8 cellular contexts compared by ENCODE assay signal in the genomic region with DNA sequence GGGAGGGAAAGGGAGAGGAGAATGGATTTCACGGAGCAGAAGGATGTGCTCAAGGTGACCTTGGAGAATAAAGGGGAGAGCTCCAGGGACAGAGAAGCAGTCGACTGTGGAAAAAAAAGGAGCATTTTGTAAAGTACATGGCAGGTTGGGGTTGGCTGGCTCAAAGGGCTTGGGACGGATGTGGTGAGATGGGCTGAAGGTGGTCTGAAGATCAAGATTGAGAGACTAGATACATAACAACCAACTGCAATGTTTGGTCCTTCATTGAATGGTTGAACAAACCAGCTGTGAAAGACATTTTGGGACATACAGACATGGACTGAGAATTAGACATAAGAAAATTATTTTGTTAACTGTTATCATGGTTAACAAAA. TPM values are rescaled to one million over a fixed set of nuclear protein-coding genes. Genes with fewer than 3 reads are reported as not detected.
DNase-seq lines count a peak whose midpoint lies in the region; ATAC-seq lines count a peak whose summit lies in the region.

No MANE protein-coding gene starts in this region.

- H3K4me3 ChIP-seq in iPS DF 6.9 (ENCODE audit: low read length): peak overlapping the region; percentile 68; the same call in 1 of the 2 replicates

- H3K27me3 ChIP-seq in iPS DF 6.9 (ENCODE audit: control insufficient read depth, insufficient read depth, low read length): no peaks in the 10 kb centered on the region

- POLR2A ChIA-PET in activated CD8-positive, alpha-beta T cell treated with anti-CD3 and anti-CD28 coated beads, Interleukin-2, amount 10 ng/mL, durations not matched to agents 7 days and 5 days (lab: Charles Lee): interaction anchor here (1.2 to 2.6 kb wide), 8 partner anchors 8 to 491 kb away, joined by 3 to 34 read pairs (median 7); a partner anchor contains a TSS

- H3K27ac ChIP-seq in iPS DF 6.9 (ENCODE audit: low read length): no peak overlapping the region

- CTCF ChIA-PET in activated CD8-positive, alpha-beta T cell treated with anti-CD3 and anti-CD28 coated beads, Interleukin-2, amount 10 ng/mL, durations not matched to agents 7 days and 5 days (lab: Charles Lee): interaction anchor here (0.6 to 3.1 kb wide), 15 partner anchors 8 to 459 kb away, joined by 3 to 84 read pairs (median 5); a partner anchor contains a TSS

- peaks cover 17% of the 10 kb centered on the region for H3K36me3 Mint-ChIP-seq in activated CD8-positive, alpha-beta T cell treated with anti-CD3 and anti-CD28 coated beads, Interleukin-2, amount 10 ng/mL, durations not matched to agents 7 days and 5 days (ENCODE audit: low read depth)
- peaks cover 7 to 27% of the 10 kb centered on the region in 2 donors for H3K36me3 Mint-ChIP-seq in stimulated activated naive B cell treated with anti-CD40 and anti-IgM and Interleukin-4, amounts not matched to agents 10 μg/mL and 1 μg/mL and 100 μg/mL, for 72 hours

- no CpG with 5 or more reads among the region's 3 CpGs for WGBS in iPS DF 6.9 (ENCODE audit: insufficient coverage, insufficient read length)

- peak overlapping the region; percentile 84 for H3K4me3 Mint-ChIP-seq in activated CD8-positive, alpha-beta T cell treated with anti-CD3 and anti-CD28 coated beads, Interleukin-2, amount 10 ng/mL, durations not matched to agents 7 days and 5 days
- H3K4me3 Mint-ChIP-seq in stimulated activated naive B cell treated with anti-CD40 and anti-IgM and Interleukin-4, amounts not matched to agents 10 μg/mL and 1 μg/mL and 100 μg/mL, for 72 hours: peak overlapping the region; percentile 90 to 95

- peak; percentile 46 for DNase-seq in NK-92 treated with Interleukin-12 subunit alpha and Interleukin-12 subunit beta, amount 100 ng/mL, for 24 hours (lab: John Stamatoyannopoulos, UW)
- DNase-seq in NK-92 (lab: John Stamatoyannopoulos, UW; ENCODE audit: unreplicated experiment): no peak
- DNase-seq in activated CD8-positive, alpha-beta T cell treated with anti-CD3 and anti-CD28 coated beads, Interleukin-2, amount 10 ng/mL, durations not matched to agents 7 days and 5 days: peak; percentile 75
- DNase-seq in iPS DF 6.9 (ENCODE audit: low read depth, low spot score): no peak
- no peak for DNase-seq in stimulated activated naive B cell treated with anti-CD40 and anti-IgM and Interleukin-4, amounts not matched to agents 10 μg/mL and 1 μg/mL and 100 μg/mL, for 72 hours
- DNase-seq in hippocampal formation (lab: John Stamatoyannopoulos, UW): no peak

- H3K9me3 Mint-ChIP-seq in activated CD8-positive, alpha-beta T cell treated with anti-CD3 and anti-CD28 coated beads, Interleukin-2, amount 10 ng/mL, durations not matched to agents 7 days and 5 days (ENCODE audit: insufficient read depth): no peaks in the 10 kb centered on the region
- no peaks in the 10 kb centered on the region for H3K9me3 Mint-ChIP-seq in stimulated activated naive B cell treated with anti-CD40 and anti-IgM and Interleukin-4, amounts not matched to agents 10 μg/mL and 1 μg/mL and 100 μg/mL, for 72 hours

- H3K9me3 ChIP-seq in iPS DF 6.9 (ENCODE audit: control insufficient read depth, insufficient read depth, low read length): no peaks in the 10 kb centered on the region

- 0 out of 2 replicates have a peak, but pooled peaks cover 1% of the 10 kb centered on the region for H3K4me1 ChIP-seq in iPS DF 6.9 (ENCODE audit: control insufficient read depth, insufficient read depth, low read length)

- H3K27me3 Mint-ChIP-seq in activated CD8-positive, alpha-beta T cell treated with anti-CD3 and anti-CD28 coated beads, Interleukin-2, amount 10 ng/mL, durations not matched to agents 7 days and 5 days (ENCODE audit: low read depth): no peaks in the 10 kb centered on the region
- no peaks in the 10 kb centered on the region for H3K27me3 Mint-ChIP-seq in stimulated activated naive B cell treated with anti-CD40 and anti-IgM and Interleukin-4, amounts not matched to agents 10 μg/mL and 1 μg/mL and 100 μg/mL, for 72 hours

- peaks cover 46% of the 10 kb centered on the region for H3K4me1 Mint-ChIP-seq in activated CD8-positive, alpha-beta T cell treated with anti-CD3 and anti-CD28 coated beads, Interleukin-2, amount 10 ng/mL, durations not matched to agents 7 days and 5 days (ENCODE audit: low read depth)
- H3K4me1 Mint-ChIP-seq in stimulated activated naive B cell treated with anti-CD40 and anti-IgM and Interleukin-4, amounts not matched to agents 10 μg/mL and 1 μg/mL and 100 μg/mL, for 72 hours: peaks cover 32 to 50% of the 10 kb centered on the region in 2 donors

- peak overlapping the region; percentile 93 for H3K27ac Mint-ChIP-seq in activated CD8-positive, alpha-beta T cell treated with anti-CD3 and anti-CD28 coated beads, Interleukin-2, amount 10 ng/mL, durations not matched to agents 7 days and 5 days
- peak overlapping the region; percentile 97 for H3K27ac Mint-ChIP-seq in stimulated activated naive B cell treated with anti-CD40 and anti-IgM and Interleukin-4, amounts not matched to agents 10 μg/mL and 1 μg/mL and 100 μg/mL, for 72 hours

- ATAC-seq in activated CD8-positive, alpha-beta T cell treated with anti-CD3 and anti-CD28 coated beads, Interleukin-2, amount 10 ng/mL, durations not matched to agents 7 days and 5 days: peak; percentile 33
- no peak for ATAC-seq in stimulated activated naive B cell treated with anti-CD40 and anti-IgM and Interleukin-4, amounts not matched to agents 10 μg/mL and 1 μg/mL and 100 μg/mL, for 72 hours (replicated peaks)
- ATAC-seq in GM19328 (IDR thresholded peaks at IDR 0.05; ENCODE audit: unreplicated experiment): no peak
- ATAC-seq in GM18498 (IDR thresholded peaks at IDR 0.05; ENCODE audit: unreplicated experiment): no peak

- peaks cover 3% of the 10 kb centered on the region; the same call in 1 of the 2 replicates for H3K36me3 ChIP-seq in iPS DF 6.9 (ENCODE audit: control insufficient read depth, insufficient read depth, low read length)

RNA-seq across cellular contexts. Expression of a gene that starts 1.6 kb away (rescaled TPM):
- total RNA-seq in activated CD8-positive, alpha-beta T cell treated with anti-CD3 and anti-CD28 coated beads, Interleukin-2, amount 10 ng/mL, durations not matched to agents 7 days and 5 days: 100 to 1,000 TPM; 203 to 206 TPM

RNA-seq across cellular contexts. Expression of a gene that starts 10.2 kb away (rescaled TPM):
- 10 to 100 TPM; 12.0 to 12.1 TPM for total RNA-seq in activated CD8-positive, alpha-beta T cell treated with anti-CD3 and anti-CD28 coated beads, Interleukin-2, amount 10 ng/mL, durations not matched to agents 7 days and 5 days

RNA-seq across cellular contexts. Expression of a gene that starts 12.5 kb away (rescaled TPM):
- 10 to 100 TPM; 12.4 to 13.9 TPM for total RNA-seq in activated CD8-positive, alpha-beta T cell treated with anti-CD3 and anti-CD28 coated beads, Interleukin-2, amount 10 ng/mL, durations not matched to agents 7 days and 5 days

RNA-seq across cellular contexts. Expression of a gene that starts 14.6 kb away (rescaled TPM):
- 100 to 1,000 TPM; 156 to 158 TPM for total RNA-seq in activated CD8-positive, alpha-beta T cell treated with anti-CD3 and anti-CD28 coated beads, Interleukin-2, amount 10 ng/mL, durations not matched to agents 7 days and 5 days

RNA-seq across cellular contexts. Expression of a gene that starts 22.7 kb away (rescaled TPM):
- total RNA-seq in activated CD8-positive, alpha-beta T cell treated with anti-CD3 and anti-CD28 coated beads, Interleukin-2, amount 10 ng/mL, durations not matched to agents 7 days and 5 days: 1 to 10 TPM; 2.0 to 4.2 TPM

Comparison
In these comparisons a context has a peak if more than half of its experiments do, and no peak if none do; other contexts are left out.
1. DNase-seq: peak in NK-92 treated with Interleukin-12 subunit alpha and Interleukin-12 subunit beta, amount 100 ng/mL, for 24 hours (single experiment) and activated CD8-positive, alpha-beta T cell treated with anti-CD3 and anti-CD28 coated beads, Interleukin-2, amount 10 ng/mL, durations not matched to agents 7 days and 5 days (single experiment); none in NK-92 (single experiment), iPS DF 6.9 (single experiment), stimulated activated naive B cell treated with anti-CD40 and anti-IgM and Interleukin-4, amounts not matched to agents 10 μg/mL and 1 μg/mL and 100 μg/mL, for 72 hours (single experiment) and hippocampal formation (0 of 2).